In genomic region chr17:51166198-51166986, GRCh38 we compare ENCODE assay signal across 1 cellular context.
TF ChIP-seq lines count a peak whose summit lies in the region.

Gene NME2 (plus strand): TSS chr17:51166411. CDS start chr17:51166831, 420 bp downstream.

TF ChIP-seq in HepG2, 621 proteins besides CTCF, POLR2A, EP300 and RAD21 (continued from another document and continues in another):
- TF ChIP-seq LBX2 (CRISPR knock-in tag; IDR thresholded peaks at IDR 0.05; ENCODE audit: borderline replicate concordance) = 0 out of 2 replicates have a peak, but pooled peaks have one; percentile 15
- peak; percentile 80 for TF ChIP-seq ZNF782 (CRISPR knock-in tag; IDR thresholded peaks at IDR 0.05; ENCODE audit: borderline replicate concordance)
- TF ChIP-seq FOXK1 (CRISPR knock-in tag; IDR thresholded peaks at IDR 0.05; ENCODE audit: borderline replicate concordance, low read depth) = 0 out of 2 replicates have a peak, but pooled peaks have one; percentile 24
- TF ChIP-seq CREB1 (IDR thresholded peaks at IDR 0.05) = no peak
- TF ChIP-seq CREB1 (CRISPR knock-in tag; IDR thresholded peaks at IDR 0.05) = no peak
- TF ChIP-seq RBAK (CRISPR knock-in tag; IDR thresholded peaks at IDR 0.05) = no peak
- TF ChIP-seq, protein P1, sequence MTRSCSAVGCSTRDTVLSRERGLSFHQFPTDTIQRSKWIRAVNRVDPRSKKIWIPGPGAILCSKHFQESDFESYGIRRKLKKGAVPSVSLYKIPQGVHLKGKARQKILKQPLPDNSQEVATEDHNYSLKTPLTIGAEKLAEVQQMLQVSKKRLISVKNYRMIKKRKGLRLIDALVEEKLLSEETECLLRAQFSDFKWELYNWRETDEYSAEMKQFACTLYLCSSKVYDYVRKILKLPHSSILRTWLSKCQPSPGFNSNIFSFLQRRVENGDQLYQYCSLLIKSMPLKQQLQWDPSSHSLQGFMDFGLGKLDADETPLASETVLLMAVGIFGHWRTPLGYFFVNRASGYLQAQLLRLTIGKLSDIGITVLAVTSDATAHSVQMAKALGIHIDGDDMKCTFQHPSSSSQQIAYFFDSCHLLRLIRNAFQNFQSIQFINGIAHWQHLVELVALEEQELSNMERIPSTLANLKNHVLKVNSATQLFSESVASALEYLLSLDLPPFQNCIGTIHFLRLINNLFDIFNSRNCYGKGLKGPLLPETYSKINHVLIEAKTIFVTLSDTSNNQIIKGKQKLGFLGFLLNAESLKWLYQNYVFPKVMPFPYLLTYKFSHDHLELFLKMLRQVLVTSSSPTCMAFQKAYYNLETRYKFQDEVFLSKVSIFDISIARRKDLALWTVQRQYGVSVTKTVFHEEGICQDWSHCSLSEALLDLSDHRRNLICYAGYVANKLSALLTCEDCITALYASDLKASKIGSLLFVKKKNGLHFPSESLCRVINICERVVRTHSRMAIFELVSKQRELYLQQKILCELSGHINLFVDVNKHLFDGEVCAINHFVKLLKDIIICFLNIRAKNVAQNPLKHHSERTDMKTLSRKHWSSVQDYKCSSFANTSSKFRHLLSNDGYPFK (CRISPR knock-in tag; IDR thresholded peaks at IDR 0.05; ENCODE audit: borderline replicate concordance) = no peak
- TF ChIP-seq ARNT2 (CRISPR knock-in tag; IDR thresholded peaks at IDR 0.05; ENCODE audit: low read depth) = peak; percentile 79; the same call in 1 of the 2 replicates
- TF ChIP-seq POGZ (CRISPR knock-in tag; IDR thresholded peaks at IDR 0.05) = 0 out of 2 replicates have a peak, but pooled peaks have one; percentile 3
- TF ChIP-seq ZSCAN31 (CRISPR knock-in tag; IDR thresholded peaks at IDR 0.05; ENCODE audit: low read depth) = peak; percentile 81
- TF ChIP-seq ZBTB49 (CRISPR knock-in tag; IDR thresholded peaks at IDR 0.05; ENCODE audit: borderline replicate concordance) = no peak
- TF ChIP-seq IKZF5 (CRISPR knock-in tag; IDR thresholded peaks at IDR 0.05) = peak; percentile 88
- no peak for TF ChIP-seq NONO (IDR thresholded peaks at IDR 0.05)
- peak; percentile 59 for TF ChIP-seq NONO (CRISPR knock-in tag; conservative IDR thresholded peaks at IDR 0.05)
- peak; percentile 8; the same call in 1 of the 2 replicates for TF ChIP-seq TFDP1 (CRISPR knock-in tag; IDR thresholded peaks at IDR 0.05; ENCODE audit: borderline replicate concordance)
- TF ChIP-seq, protein P2, sequence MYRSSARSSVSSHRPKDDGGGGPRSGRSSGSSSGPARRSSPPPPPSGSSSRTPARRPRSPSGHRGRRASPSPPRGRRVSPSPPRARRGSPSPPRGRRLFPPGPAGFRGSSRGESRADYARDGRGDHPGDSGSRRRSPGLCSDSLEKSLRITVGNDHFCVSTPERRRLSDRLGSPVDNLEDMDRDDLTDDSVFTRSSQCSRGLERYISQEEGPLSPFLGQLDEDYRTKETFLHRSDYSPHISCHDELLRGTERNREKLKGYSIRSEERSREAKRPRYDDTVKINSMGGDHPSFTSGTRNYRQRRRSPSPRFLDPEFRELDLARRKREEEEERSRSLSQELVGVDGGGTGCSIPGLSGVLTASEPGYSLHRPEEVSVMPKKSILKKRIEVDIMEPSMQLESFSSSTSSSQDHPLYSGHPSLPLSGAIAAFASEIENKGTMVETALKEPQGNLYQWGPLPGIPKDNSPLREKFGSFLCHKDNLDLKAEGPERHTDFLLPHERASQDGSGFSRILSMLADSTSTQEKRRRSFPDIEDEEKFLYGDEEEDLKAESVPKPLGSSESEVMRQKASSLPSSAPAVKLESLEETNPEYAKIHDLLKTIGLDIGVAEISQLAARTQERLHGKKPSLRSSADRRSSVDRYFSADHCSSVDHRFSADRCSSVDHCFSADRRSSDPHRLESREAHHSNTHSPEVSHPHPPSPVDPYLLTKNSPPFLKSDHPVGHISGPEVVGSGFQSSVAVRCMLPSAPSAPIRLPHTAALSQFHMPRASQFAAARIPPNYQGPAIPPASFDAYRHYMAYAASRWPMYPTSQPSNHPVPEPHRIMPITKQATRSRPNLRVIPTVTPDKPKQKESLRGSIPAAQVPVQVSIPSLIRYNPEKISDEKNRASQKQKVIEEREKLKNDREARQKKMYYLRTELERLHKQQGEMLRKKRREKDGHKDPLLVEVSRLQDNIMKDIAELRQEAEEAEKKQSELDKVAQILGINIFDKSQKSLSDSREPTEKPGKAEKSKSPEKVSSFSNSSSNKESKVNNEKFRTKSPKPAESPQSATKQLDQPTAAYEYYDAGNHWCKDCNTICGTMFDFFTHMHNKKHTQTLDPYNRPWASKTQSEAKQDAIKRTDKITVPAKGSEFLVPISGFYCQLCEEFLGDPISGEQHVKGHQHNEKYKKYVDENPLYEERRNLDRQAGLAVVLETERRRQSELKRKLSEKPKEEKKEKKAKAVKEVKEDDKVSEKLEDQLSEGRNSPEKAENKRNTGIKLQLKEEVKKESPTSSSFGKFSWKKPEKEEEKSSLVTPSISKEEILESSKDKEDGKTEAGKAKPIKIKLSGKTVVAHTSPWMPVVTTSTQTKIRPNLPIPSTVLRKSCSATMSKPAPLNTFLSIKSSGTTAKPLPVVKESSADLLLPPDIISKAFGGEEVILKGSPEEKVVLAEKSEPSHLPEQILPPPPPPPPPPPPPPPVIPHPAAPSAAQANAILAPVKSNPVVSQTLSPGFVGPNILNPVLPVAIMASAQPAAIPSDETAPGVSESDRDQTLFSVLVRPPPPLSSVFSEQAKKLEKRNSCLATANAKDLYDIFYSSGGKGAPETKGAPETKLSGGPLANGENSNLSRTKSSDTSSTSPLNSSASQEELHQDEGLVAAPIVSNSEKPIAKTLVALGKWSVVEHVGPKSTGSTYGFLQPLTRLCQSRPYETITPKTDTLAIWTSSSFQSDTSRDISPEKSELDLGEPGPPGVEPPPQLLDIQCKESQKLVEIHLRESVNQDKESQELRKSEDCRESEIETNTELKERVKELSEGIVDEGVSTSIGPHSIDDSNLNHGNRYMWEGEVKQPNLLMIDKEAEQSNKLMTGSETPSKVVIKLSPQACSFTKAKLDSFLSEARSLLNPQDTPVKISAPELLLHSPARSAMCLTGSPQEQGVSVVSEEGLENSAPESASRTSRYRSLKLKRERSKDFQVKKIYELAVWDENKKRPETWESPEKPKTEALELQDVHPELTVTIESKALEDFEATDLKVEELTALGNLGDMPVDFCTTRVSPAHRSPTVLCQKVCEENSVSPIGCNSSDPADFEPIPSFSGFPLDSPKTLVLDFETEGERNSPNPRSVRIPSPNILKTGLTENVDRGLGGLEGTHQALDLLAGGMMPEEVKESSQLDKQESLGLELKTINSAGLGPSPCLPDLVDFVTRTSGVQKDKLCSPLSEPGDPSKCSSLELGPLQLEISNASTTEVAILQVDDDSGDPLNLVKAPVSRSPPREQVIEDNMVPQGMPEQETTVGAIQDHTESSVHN (CRISPR knock-in tag; IDR thresholded peaks at IDR 0.05) = no peak
- peak; percentile 31 for TF ChIP-seq KMT2B (CRISPR knock-in tag; IDR thresholded peaks at IDR 0.05)
- 0 out of 2 replicates have a peak, but pooled peaks have one; percentile 4 for TF ChIP-seq ZNF7 (CRISPR knock-in tag; IDR thresholded peaks at IDR 0.05)
- peak; percentile 86 for TF ChIP-seq DMAP1 (CRISPR knock-in tag; IDR thresholded peaks at IDR 0.05)
- peak; percentile 81 for TF ChIP-seq SAP130 (CRISPR knock-in tag; IDR thresholded peaks at IDR 0.05; ENCODE audit: low read depth)
- 0 out of 2 replicates have a peak, but pooled peaks have one; percentile 35 for TF ChIP-seq ZNF30 (CRISPR knock-in tag; IDR thresholded peaks at IDR 0.05)
- TF ChIP-seq KAT7 (CRISPR knock-in tag; IDR thresholded peaks at IDR 0.05; ENCODE audit: borderline replicate concordance) = peak; percentile 49; the same call in 1 of the 2 replicates
- 0 out of 2 replicates have a peak, but pooled peaks have one; percentile 45 for TF ChIP-seq ZKSCAN8 (CRISPR knock-in tag; IDR thresholded peaks at IDR 0.05; ENCODE audit: borderline replicate concordance)
- TF ChIP-seq ZSCAN12 (CRISPR knock-in tag; IDR thresholded peaks at IDR 0.05) = no peak
- TF ChIP-seq HNF1B (CRISPR knock-in tag; IDR thresholded peaks at IDR 0.05) = peak; percentile 95; the same call in 1 of the 2 replicates
- TF ChIP-seq GLI4 (CRISPR knock-in tag; IDR thresholded peaks at IDR 0.05; ENCODE audit: borderline replicate concordance) = 0 out of 2 replicates have a peak, but pooled peaks have one; percentile 34
- TF ChIP-seq RBFOX2 (IDR thresholded peaks at IDR 0.05; ENCODE audit: low read depth, low read length) = peak; percentile 94
- no peak for TF ChIP-seq SCMH1 (CRISPR knock-in tag; IDR thresholded peaks at IDR 0.05; ENCODE audit: borderline replicate concordance)
- TF ChIP-seq ZNF766 (CRISPR knock-in tag; IDR thresholded peaks at IDR 0.05; ENCODE audit: borderline replicate concordance) = peak; percentile 75; the same call in 1 of the 2 replicates
- peak; percentile 88; the same call in 1 of the 2 replicates for TF ChIP-seq DNMT1 (CRISPR knock-in tag; IDR thresholded peaks at IDR 0.05)
- TF ChIP-seq ZNF142 (CRISPR knock-in tag; IDR thresholded peaks at IDR 0.05) = peak; percentile 48; the same call in 1 of the 2 replicates
